ENCODE assay signal across 8 cellular contexts in the genomic region with DNA sequence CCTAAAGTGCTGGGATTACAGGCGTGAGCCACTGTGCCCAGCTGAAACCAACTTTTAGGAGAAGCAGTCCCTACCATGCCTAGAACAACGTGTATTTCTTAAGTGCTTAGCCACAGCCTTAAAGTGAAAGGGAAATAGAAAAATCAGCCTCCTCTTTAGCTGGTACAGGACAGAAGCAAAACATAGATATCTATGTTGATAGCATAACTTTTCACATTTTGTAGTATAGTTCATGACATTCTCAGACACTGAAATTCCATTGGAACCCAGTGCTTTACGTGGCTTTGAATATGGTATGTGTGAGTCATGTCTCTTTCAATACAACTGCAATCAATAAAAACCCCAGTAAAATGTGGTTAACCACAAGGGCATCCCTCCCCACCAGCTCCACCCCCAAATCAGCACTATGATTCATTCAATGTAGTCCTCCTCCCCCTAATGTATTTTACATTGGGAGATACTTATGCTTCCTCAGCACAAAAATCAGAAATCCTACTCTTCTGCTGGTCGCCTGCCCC. TPM values are rescaled to one million over a fixed set of nuclear protein-coding genes. Genes with fewer than 3 reads are reported as not detected.
A peak's percentile ranks its signal among the peaks of the same experiment; 100 is the strongest.
DNase-seq lines count a peak whose midpoint lies in the region; ATAC-seq and TF ChIP-seq lines count a peak whose summit lies in the region.

No MANE protein-coding gene starts in this region.

- H3K36me3 ChIP-seq in CD8-positive, alpha-beta memory T cell (ENCODE audit: insufficient read depth, low read length), result no peaks in the 10 kb centered on the region
- no peaks in the 10 kb centered on the region for H3K36me3 ChIP-seq in KMS-11 (ENCODE audit: insufficient read depth)

- peak in 4 of 5 donors; percentile 3 to 73 (median 30) for DNase-seq in CD8-positive, alpha-beta memory T cell
- peak; percentile 81 for DNase-seq in activated CD8-positive, alpha-beta memory T cell treated with anti-CD3 and anti-CD28 coated beads for 24 hours
- DNase-seq in glomerular visceral epithelial cell (ENCODE audit: extremely low spot score), result peak; percentile 95
- peak; percentile 3 to 15 for DNase-seq in stimulated activated CD8-positive, alpha-beta memory T cell treated with anti-CD3 and anti-CD28 coated beads, Interleukin-7, amount 100 ng/mL, for 1 hour (ENCODE audit: low read depth in 2 of 2)
- DNase-seq in NCI-H1417 (lab: John Stamatoyannopoulos, UW), result no peak
- DNase-seq in NCI-H345 (lab: John Stamatoyannopoulos, UW), result no peak

- H3K79me2 ChIP-seq in KMS-11 (ENCODE audit: insufficient read depth, low read depth), result no peaks in the 10 kb centered on the region

- H3K27ac Mint-ChIP-seq in CD8-positive, alpha-beta memory T cell, result peak overlapping the region in 3 of 8 donors; percentile 16 to 63 (median 58)

- peak overlapping the region; percentile 91 for H3K4me2 ChIP-seq in KMS-11

- ATAC-seq in GM21737 (IDR thresholded peaks at IDR 0.05; ENCODE audit: unreplicated experiment), result peak; percentile 64

- H3K36me3 Mint-ChIP-seq in CD8-positive, alpha-beta memory T cell, result no peaks in the 10 kb centered on the region

- H3K4me1 Mint-ChIP-seq in CD8-positive, alpha-beta memory T cell, result peaks cover 11 to 15% (median 13%) of the 10 kb centered on the region in 3 donors

- H3K27me3 ChIP-seq in CD8-positive, alpha-beta memory T cell (ENCODE audit: insufficient read depth, low read length, poor library complexity, severe bottlenecking), result no peaks in the 10 kb centered on the region
- no peaks in the 10 kb centered on the region for H3K27me3 ChIP-seq in KMS-11 (ENCODE audit: insufficient read depth, low read depth)

- no peaks in the 10 kb centered on the region for H3K9me3 ChIP-seq in CD8-positive, alpha-beta memory T cell (ENCODE audit: low read length)

- peaks cover 5% of the 10 kb centered on the region for H3K4me1 ChIP-seq in CD8-positive, alpha-beta memory T cell (ENCODE audit: insufficient read depth, low read length)
- H3K4me1 ChIP-seq in KMS-11 (ENCODE audit: low read depth, poor library complexity, severe bottlenecking), result peaks cover 77% of the 10 kb centered on the region

- H3K27me3 Mint-ChIP-seq in CD8-positive, alpha-beta memory T cell, result peaks cover 5 to 41% of the 10 kb centered on the region in 2 donors

- POLR2A ChIA-PET in CD8-positive, alpha-beta memory T cell (lab: Charles Lee), result no interaction called here

- no peak overlapping the region for H3K27ac ChIP-seq in CD8-positive, alpha-beta memory T cell (ENCODE audit: low read depth, low read length)
- peak overlapping the region; percentile 64 for H3K27ac ChIP-seq in KMS-11

- H3K9me3 Mint-ChIP-seq in CD8-positive, alpha-beta memory T cell, result peaks cover 0 to 1% (median 0%) of the 10 kb centered on the region in 5 donors

- H3K9ac ChIP-seq in KMS-11, result peak overlapping the region; percentile 27; the same call in 1 of the 2 replicates

- H2AFZ ChIP-seq in KMS-11 (ENCODE audit: low read depth), result peak overlapping the region; percentile 10; the same call in 1 of the 2 replicates

- H3K4me3 ChIP-seq in CD8-positive, alpha-beta memory T cell (ENCODE audit: low read length), result no peak overlapping the region
- H3K4me3 ChIP-seq in KMS-11 (IDR thresholded peaks at IDR 0.05; ENCODE audit: insufficient read depth, low read depth, low read length), result peak overlapping the region; percentile 71

- no peak for TF ChIP-seq CTCF in KMS-11 (conservative IDR thresholded peaks at IDR 0.05; ENCODE audit: low read depth, low read length)

- CTCF ChIA-PET in CD8-positive, alpha-beta memory T cell (lab: Charles Lee), result interaction anchor here (1.5 kb wide), 1 partner anchor 11 kb away, joined by 4 read pairs; no protein-coding TSS in a partner anchor

- peak overlapping the region in 6 of 7 donors; percentile 1 to 74 (median 35) for H3K4me3 Mint-ChIP-seq in CD8-positive, alpha-beta memory T cell

- no peaks in the 10 kb centered on the region for H4K20me1 ChIP-seq in KMS-11 (ENCODE audit: insufficient read depth)

RNA-seq across cellular contexts. Expression of gene TGFB2, which starts 32.1 kb away (rescaled TPM):
- not detected for total RNA-seq in CD8-positive, alpha-beta memory T cell
- not detected for polyA plus RNA-seq in CD8-positive, alpha-beta memory T cell

Comparison
In these comparisons a context has a peak if more than half of its experiments do, and no peak if none do; other contexts are left out.
1. DNase-seq: peak in CD8-positive, alpha-beta memory T cell (4 of 5), activated CD8-positive, alpha-beta memory T cell treated with anti-CD3 and anti-CD28 coated beads for 24 hours (single experiment), glomerular visceral epithelial cell (single experiment) and stimulated activated CD8-positive, alpha-beta memory T cell treated with anti-CD3 and anti-CD28 coated beads, Interleukin-7, amount 100 ng/mL, for 1 hour (2 of 2); none in NCI-H1417 (0 of 3) and NCI-H345 (single experiment).